Comparison of ENCODE assay signal across 1 cellular context in genomic region chr3:25854635-25855034, GRCh38.
TF ChIP-seq lines count a peak whose summit lies in the region.

No MANE protein-coding gene starts in this region.

TF ChIP-seq in HepG2, 621 proteins besides CTCF, POLR2A, EP300 and RAD21 (continued from another document):
- no peak for TF ChIP-seq SNAPC4 (CRISPR knock-in tag; IDR thresholded peaks at IDR 0.05)
- no peak for TF ChIP-seq SYNCRIP (IDR thresholded peaks at IDR 0.05; ENCODE audit: insufficient read depth, low read depth, low read length)
- no peak for TF ChIP-seq WIZ (CRISPR knock-in tag; IDR thresholded peaks at IDR 0.05)
- no peak for TF ChIP-seq MTA1 (CRISPR knock-in tag; IDR thresholded peaks at IDR 0.05; ENCODE audit: borderline replicate concordance)
- TF ChIP-seq, protein P1, sequence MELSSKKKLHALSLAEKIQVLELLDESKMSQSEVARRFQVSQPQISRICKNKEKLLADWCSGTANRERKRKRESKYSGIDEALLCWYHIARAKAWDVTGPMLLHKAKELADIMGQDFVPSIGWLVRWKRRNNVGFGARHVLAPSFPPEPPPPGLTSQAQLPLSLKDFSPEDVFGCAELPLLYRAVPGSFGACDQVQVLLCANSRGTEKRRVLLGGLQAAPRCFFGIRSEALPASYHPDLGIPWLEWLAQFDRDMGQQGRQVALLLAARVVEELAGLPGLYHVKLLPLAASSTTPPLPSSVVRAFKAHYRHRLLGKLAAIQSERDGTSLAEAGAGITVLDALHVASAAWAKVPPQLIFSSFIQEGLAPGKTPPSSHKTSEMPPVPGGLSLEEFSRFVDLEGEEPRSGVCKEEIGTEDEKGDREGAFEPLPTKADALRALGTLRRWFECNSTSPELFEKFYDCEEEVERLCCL (CRISPR knock-in tag; IDR thresholded peaks at IDR 0.05; ENCODE audit: borderline replicate concordance) = no peak
- no peak for TF ChIP-seq DNMT1 (CRISPR knock-in tag; IDR thresholded peaks at IDR 0.05)
- TF ChIP-seq ZNF552 (CRISPR knock-in tag; IDR thresholded peaks at IDR 0.05; ENCODE audit: borderline replicate concordance) = no peak
TF ChIP-seq in HepG2: peak in this region for 0.
